ENCODE assay signal across 19 cellular contexts in the genomic region with DNA sequence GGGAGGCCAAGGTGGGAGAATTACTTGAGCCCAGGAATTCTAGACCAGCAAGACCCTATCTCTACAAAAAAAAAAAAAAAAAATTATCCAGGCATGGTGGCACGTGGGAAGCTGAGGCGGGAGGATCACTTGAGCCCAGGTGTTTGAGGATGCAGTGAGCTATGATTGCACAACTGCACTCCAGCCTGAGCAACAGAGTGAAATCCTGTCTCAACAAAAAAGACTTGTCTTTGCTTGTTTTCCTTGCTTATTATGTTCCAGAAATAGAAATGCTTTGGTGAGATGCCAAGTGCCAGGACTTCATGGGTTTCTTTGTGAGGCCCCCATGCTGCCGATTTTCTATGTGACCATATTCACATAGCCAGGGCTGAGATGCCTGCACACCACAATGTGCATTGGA. TPM values are rescaled to one million over a fixed set of nuclear protein-coding genes. Genes with fewer than 3 reads are reported as not detected.
DNase-seq lines count a peak whose midpoint lies in the region; ATAC-seq, FAIRE-seq and TF ChIP-seq lines count a peak whose summit lies in the region.
"Had no signal": no experiment of that assay in that cellular context is flagged by ENCODE, and none has a peak within 500 bp of the region (broad histone marks: within the 10 kb centered on the region; RNA-seq: fewer than 3 reads in every experiment).

No MANE protein-coding gene starts in this region.

- no peaks in the 10 kb centered on the region for H3K36me3 Mint-ChIP-seq in type B pancreatic cell
- H3K36me3 Mint-ChIP-seq: CD8-positive, alpha-beta T cell had no signal

- TF ChIP-seq POLR2A in HepG2 (IDR thresholded peaks at IDR 0.05; ENCODE audit: insufficient read depth in 1 of 2, low read depth in 2 of 2, low read length in 2 of 2) (no peak), right lobe of liver (IDR thresholded peaks at IDR 0.05) (no peak)

- H3K36me3 ChIP-seq in HepG2 (replicated peaks in 1 of 2; ENCODE audit: control insufficient read depth in 1 of 2, insufficient read depth in 2 of 2, low read length in 2 of 2): no peaks in the 10 kb centered on the region
- no peaks in the 10 kb centered on the region for H3K36me3 ChIP-seq in right lobe of liver
- H3K36me3 ChIP-seq: BLaER1, SJCRH30 had no signal

- H3K9me3 ChIP-seq in HepG2 (ENCODE audit: low read length): no peaks in the 10 kb centered on the region
- no peaks in the 10 kb centered on the region for H3K9me3 ChIP-seq in right lobe of liver
- H3K9me3 ChIP-seq: BLaER1, SJCRH30 had no signal

- no peak for FAIRE-seq in HepG2 (lab: Jason Lieb, UNC)
- FAIRE-seq: A204.1 had no signal

- intact Hi-C loops in HepG2 (cut with micrococcal nuclease; ENCODE audit: unreplicated experiment): no loop called here
- intact Hi-C loops in right lobe of liver (cut with DNase I): no loop called here

- POLR2A ChIA-PET in HepG2 (lab: Yijun Ruan, JAX): no interaction called here

- in situ Hi-C loops in HepG2 (cut with HindIII; ENCODE audit: extremely low pct_ligation_motif_present, low pct_unique_long_range_greater_than_20kb): no loop called here

- H3K4me1 Mint-ChIP-seq in type B pancreatic cell (ENCODE audit: unreplicated experiment): no peaks in the 10 kb centered on the region

- H3K4me1 ChIP-seq in HepG2 (ENCODE audit: insufficient read depth, low read length): no peaks in the 10 kb centered on the region
- no peaks in the 10 kb centered on the region for H3K4me1 ChIP-seq in right lobe of liver
- H3K4me1 ChIP-seq: BLaER1, SJCRH30 had no signal

- H3K27me3 Mint-ChIP-seq in type B pancreatic cell: peaks cover 8% of the 10 kb centered on the region

- 0% methylated on average over 3 of the region's 3 CpGs for WGBS in HepG2 (ENCODE audit: low lambda C conversion rate)
- 36% methylated on average over 3 of the region's 3 CpGs for WGBS in right lobe of liver (ENCODE audit: insufficient coverage, low coverage, low lambda C conversion rate, missing lambda C conversion rate)

- H3K79me2 ChIP-seq in HepG2 (ENCODE audit: insufficient read depth, low read length): no peaks in the 10 kb centered on the region

- no TSS peak for BruUV-seq in HepG2 (replicated peaks; lab: Mats Ljungman, UMichigan)

- H3K4me3 ChIP-seq in HepG2 (replicated peaks in 1 of 3; ENCODE audit: insufficient read depth in 1 of 3, low read depth in 2 of 3, low read length in 3 of 3): no peak overlapping the region
- no peak overlapping the region for H3K4me3 ChIP-seq in right lobe of liver
- H3K4me3 ChIP-seq: BLaER1, SJCRH30 had no signal

- H3K27ac ChIP-seq in HepG2 (ENCODE audit: extremely low read length, insufficient read depth, low read length) (no peak overlapping the region), right lobe of liver (no peak overlapping the region), epithelial cell of prostate (no peak overlapping the region)
- H3K27ac ChIP-seq: BLaER1, RWPE1, SJCRH30 had no signal

- CTCF ChIA-PET in HepG2 (lab: Yijun Ruan, JAX; ENCODE audit: low intra/inter-chr PET ratio, low total read pairs): no interaction called here

- no peak overlapping the region for H3K9ac ChIP-seq in HepG2 (ENCODE audit: insufficient read depth, low read depth, low read length)
- H3K9ac ChIP-seq: BLaER1 had no signal

- no peak overlapping the region for H2AFZ ChIP-seq in HepG2 (ENCODE audit: low read length)

- H3K4me3 Mint-ChIP-seq in type B pancreatic cell: no peak overlapping the region
- H3K4me3 Mint-ChIP-seq: CD8-positive, alpha-beta T cell had no signal

- H3K27me3 ChIP-seq in HepG2 (ENCODE audit: control insufficient read depth in 1 of 2, insufficient read depth in 2 of 2, low read length in 2 of 2): peaks cover 0 to 13% of the 10 kb centered on the region in 2 experiments; a peak in 2 of 5 replicates
- H3K27me3 ChIP-seq in right lobe of liver: no peaks in the 10 kb centered on the region
- H3K27me3 ChIP-seq: BLaER1, SJCRH30 had no signal

- H4K20me1 ChIP-seq in HepG2 (ENCODE audit: insufficient read depth, low read length): no peaks in the 10 kb centered on the region
- H4K20me1 ChIP-seq: BLaER1 had no signal

- no peak for TF ChIP-seq RAD21 in HepG2 (CRISPR knock-in tag; IDR thresholded peaks at IDR 0.05)

- no peak overlapping the region for H3K4me2 ChIP-seq in HepG2 (ENCODE audit: low read depth, low read length)
- H3K4me2 ChIP-seq: BLaER1 had no signal

- ATAC-seq in HepG2 (no peak), right lobe of liver (no peak)
- ATAC-seq: CD8-positive, alpha-beta T cell; PC-3 had no signal

- H3K27ac Mint-ChIP-seq in type B pancreatic cell: no peak overlapping the region
- H3K27ac Mint-ChIP-seq: CD8-positive, alpha-beta T cell had no signal

- H3K9me3 Mint-ChIP-seq in type B pancreatic cell: no peaks in the 10 kb centered on the region
- H3K9me3 Mint-ChIP-seq: CD8-positive, alpha-beta T cell had no signal

- TF ChIP-seq EP300 in HepG2 (IDR thresholded peaks at IDR 0.05; ENCODE audit: low read depth in 2 of 2, low read length in 2 of 2) (no peak), HepG2 (CRISPR knock-in tag; IDR thresholded peaks at IDR 0.05; ENCODE audit: borderline replicate concordance) (no peak)

- TF ChIP-seq CTCF in HepG2 (CRISPR knock-in tag; IDR thresholded peaks at IDR 0.05) (no peak), right lobe of liver (IDR thresholded peaks at IDR 0.05) (no peak), type B pancreatic cell (conservative IDR thresholded peaks at IDR 0.05) (no peak)

- DNase-seq in HepG2 (ENCODE audit: low spot score): no peak
- DNase-seq in right lobe of liver: no peak
- DNase-seq in NCI-H345 treated with DMSO at 0.1 percent for 48 hours (lab: John Stamatoyannopoulos, UW; ENCODE audit: unreplicated experiment): peak; percentile 50
- peak; percentile 40 for DNase-seq in epithelial cell of prostate (ENCODE audit: low read depth, low spot score)
- DNase-seq in type B pancreatic cell (ENCODE audit: extremely low spot score, unreplicated experiment): no peak
- no peak for DNase-seq in cortex of kidney (lab: John Stamatoyannopoulos, UW)
- no peak for DNase-seq in COLO829 (ENCODE audit: low spot score)
- no peak for DNase-seq in NCI-H1048 (lab: John Stamatoyannopoulos, UW)
- DNase-seq: CD8-positive, alpha-beta T cell; MM.1S; NCI-H1417; NCI-H2029 treated with DMSO at 0.1 percent for 48 hours; NCI-H226; PC-3; SJCRH30 had no signal

TF ChIP-seq in HepG2, 621 proteins besides CTCF, POLR2A, EP300 and RAD21 (continues in another document):
- no peak for TF ChIP-seq ONECUT2 (CRISPR knock-in tag; IDR thresholded peaks at IDR 0.05)
- TF ChIP-seq ZNF33B (CRISPR knock-in tag; IDR thresholded peaks at IDR 0.05): no peak

RNA-seq across cellular contexts. Expression of gene DCDC2C, which starts 9.0 kb away (rescaled TPM):
- total RNA-seq in HepG2 (2016; rRNA removed; fragmentation: Illumina TruSeq; extraction: Trizol): not detected in 2 replicates
- total RNA-seq in HepG2 (2016; cell fraction: cytosol; rRNA removed; fragmentation: Illumina TruSeq; extraction: Trizol; ENCODE audit: low read depth): not detected in 2 replicates
- total RNA-seq in HepG2 (2016; cell fraction: insoluble cytoplasmic fraction; rRNA removed; fragmentation: Illumina TruSeq; extraction: Trizol): not detected in 2 replicates
- total RNA-seq in HepG2 (2016; cell fraction: membrane; rRNA removed; fragmentation: Illumina TruSeq; extraction: Trizol): not detected in 2 replicates
- not detected in 2 replicates for total RNA-seq in HepG2 (2016; cell fraction: nucleus; rRNA removed; fragmentation: Illumina TruSeq; extraction: Trizol)
- not detected in 2 replicates for polyA plus RNA-seq in HepG2 (2011; rRNA removed)
- not detected in 2 replicates for polyA plus RNA-seq in HepG2 (2011; cell fraction: cytosol; rRNA removed)
- polyA plus RNA-seq in HepG2 (2011; cell fraction: nucleus; rRNA removed): not detected in 2 replicates
- polyA plus RNA-seq in HepG2 (2012): not detected in 2 replicates
- not detected in 2 replicates for polyA plus RNA-seq in HepG2 (2016; cell fraction: cytosol; fragmentation: Illumina TruSeq; extraction: Trizol; ENCODE audit: low read depth)
- polyA plus RNA-seq in HepG2 (2016; cell fraction: insoluble cytoplasmic fraction; fragmentation: Illumina TruSeq; extraction: Trizol; ENCODE audit: low read depth): not detected in 2 replicates
- polyA plus RNA-seq in HepG2 (2016; cell fraction: membrane; fragmentation: Illumina TruSeq; extraction: Trizol; ENCODE audit: low read depth): not detected in 2 replicates
- polyA plus RNA-seq in HepG2 (2016; cell fraction: nucleus; fragmentation: Illumina TruSeq; extraction: Trizol; ENCODE audit: insufficient read depth, low read depth): not detected in 2 replicates
- not detected in 2 replicates for polyA minus RNA-seq in HepG2 (2011; rRNA and poly(A)+ RNA removed; ENCODE audit: low replicate concordance)
- polyA minus RNA-seq in HepG2 (2011; cell fraction: cytosol; rRNA and poly(A)+ RNA removed): not detected in 2 replicates
- polyA minus RNA-seq in HepG2 (2011; cell fraction: nucleus; rRNA and poly(A)+ RNA removed): not detected in 2 replicates
- not detected for total RNA-seq in right lobe of liver
- not detected in 2 replicates for total RNA-seq in type B pancreatic cell (ENCODE audit: low replicate concordance)
- total RNA-seq: CD8-positive, alpha-beta T cell; H4; PC-3; SJCRH30 had no signal

RNA-seq across cellular contexts. Expression of gene ALLC, which starts 54.4 kb away (rescaled TPM):
- total RNA-seq in HepG2 (2016; rRNA removed; fragmentation: Illumina TruSeq; extraction: Trizol): 0.11 TPM in 1 of 2 replicates, not detected in the other
- 0.20 TPM in 1 of 2 replicates, not detected in the other for total RNA-seq in HepG2 (2016; cell fraction: cytosol; rRNA removed; fragmentation: Illumina TruSeq; extraction: Trizol; ENCODE audit: low read depth)
- total RNA-seq in HepG2 (2016; cell fraction: insoluble cytoplasmic fraction; rRNA removed; fragmentation: Illumina TruSeq; extraction: Trizol): 0.19 TPM in 1 of 2 replicates, not detected in the other
- 0.14 TPM in 1 of 2 replicates, not detected in the other for total RNA-seq in HepG2 (2016; cell fraction: membrane; rRNA removed; fragmentation: Illumina TruSeq; extraction: Trizol)
- 0.25 and 0.43 TPM in 2 replicates for total RNA-seq in HepG2 (2016; cell fraction: nucleus; rRNA removed; fragmentation: Illumina TruSeq; extraction: Trizol)
- 0.04 and 0.08 TPM in 2 replicates for polyA plus RNA-seq in HepG2 (2011; rRNA removed)
- polyA plus RNA-seq in HepG2 (2011; cell fraction: cytosol; rRNA removed): 0.03 TPM in 1 of 2 replicates, not detected in the other
- polyA plus RNA-seq in HepG2 (2011; cell fraction: nucleus; rRNA removed): 0.07 and 0.16 TPM in 2 replicates
- not detected in 2 replicates for polyA plus RNA-seq in HepG2 (2012)
- not detected in 2 replicates for polyA plus RNA-seq in HepG2 (2016; cell fraction: cytosol; fragmentation: Illumina TruSeq; extraction: Trizol; ENCODE audit: low read depth)
- 0.25 TPM in 1 of 2 replicates, not detected in the other for polyA plus RNA-seq in HepG2 (2016; cell fraction: insoluble cytoplasmic fraction; fragmentation: Illumina TruSeq; extraction: Trizol; ENCODE audit: low read depth)
- polyA plus RNA-seq in HepG2 (2016; cell fraction: membrane; fragmentation: Illumina TruSeq; extraction: Trizol; ENCODE audit: low read depth): 0.08 TPM in 1 of 2 replicates, not detected in the other
- polyA plus RNA-seq in HepG2 (2016; cell fraction: nucleus; fragmentation: Illumina TruSeq; extraction: Trizol; ENCODE audit: insufficient read depth, low read depth): 0.92 and 1.3 TPM in 2 replicates
- not detected in 2 replicates for polyA minus RNA-seq in HepG2 (2011; rRNA and poly(A)+ RNA removed; ENCODE audit: low replicate concordance)
- not detected in 2 replicates for polyA minus RNA-seq in HepG2 (2011; cell fraction: cytosol; rRNA and poly(A)+ RNA removed)
- polyA minus RNA-seq in HepG2 (2011; cell fraction: nucleus; rRNA and poly(A)+ RNA removed): 0.39 TPM in 1 of 2 replicates, not detected in the other
- under 1 TPM in 5 of 6 experiments, not detected in 1; 0.18 to 0.63 (median 0.31) TPM for total RNA-seq in right lobe of liver
- not detected in 2 replicates for total RNA-seq in type B pancreatic cell (ENCODE audit: low replicate concordance)
- total RNA-seq: CD8-positive, alpha-beta T cell; H4; PC-3; SJCRH30 had no signal

Comparison
In these comparisons a context has a peak if more than half of its experiments do, and no peak if none do; other contexts are left out.
1. DNase-seq: peak in NCI-H345 treated with DMSO at 0.1 percent for 48 hours (single experiment) and epithelial cell of prostate (single experiment); none in HepG2 (single experiment), right lobe of liver (0 of 3), type B pancreatic cell (single experiment), cortex of kidney (single experiment), COLO829 (single experiment) and NCI-H1048 (single experiment).